ENCODE assay signal across 19 cellular contexts in genomic region chr3:15638891-15639262, GRCh38. TPM values are rescaled to one million over a fixed set of nuclear protein-coding genes. Genes with fewer than 3 reads are reported as not detected.
DNase-seq lines count a peak whose midpoint lies in the region; TF ChIP-seq lines count a peak whose summit lies in the region.
"Had no signal": no experiment of that assay in that cellular context is flagged by ENCODE, and none has a peak within 500 bp of the region (broad histone marks: within the 10 kb centered on the region; RNA-seq: fewer than 3 reads in every experiment).

No MANE protein-coding gene starts in this region.

- no peak overlapping the region for H3K4me3 ChIP-seq in MM.1S (ENCODE audit: low read length)
- no peak overlapping the region for H3K4me3 ChIP-seq in fibroblast of lung (replicated peaks in 1 of 4; ENCODE audit: control extremely low read depth in 1 of 4, insufficient read depth in 1 of 4, low read depth in 3 of 4, low read length in 4 of 4)
- no peak overlapping the region for H3K4me3 ChIP-seq in stomach
- H3K4me3 ChIP-seq: tibial nerve had no signal

- H3K27ac ChIP-seq in MM.1S (ENCODE audit: low read length), result no peak overlapping the region
- H3K27ac ChIP-seq in fibroblast of lung (ENCODE audit: insufficient read depth, low read length), result peak overlapping the region; percentile 30
- peak overlapping the region in 3 of 5 donors; percentile 66 to 86 (median 78) for H3K27ac ChIP-seq in stomach
- H3K27ac ChIP-seq: 22Rv1, tibial nerve had no signal

- H3K36me3 Mint-ChIP-seq in activated CD4-positive, alpha-beta T cell treated with anti-CD3 and anti-CD28 coated beads, Interleukin-2, amount 10 ng/mL, durations not matched to agents 24 days and 14 days (ENCODE audit: low read depth), result no peaks in the 10 kb centered on the region

- no peak overlapping the region for H3K9ac ChIP-seq in MM.1S (ENCODE audit: low read length)
- H3K9ac ChIP-seq in fibroblast of lung (ENCODE audit: insufficient read depth, low read length), result no peak overlapping the region

- no peaks in the 10 kb centered on the region for H3K9me3 Mint-ChIP-seq in activated CD4-positive, alpha-beta T cell treated with anti-CD3 and anti-CD28 coated beads, Interleukin-2, amount 10 ng/mL, durations not matched to agents 24 days and 14 days

- no peak for TF ChIP-seq POLR2A in stomach (IDR thresholded peaks at IDR 0.05)

- H3K36me3 ChIP-seq in MM.1S (replicated peaks; ENCODE audit: insufficient read depth, low read length) (no peaks in the 10 kb centered on the region), fibroblast of lung (ENCODE audit: control insufficient read depth, insufficient read depth, low read length) (no peaks in the 10 kb centered on the region), stomach (peaks cover 0 to 19% (median 9%) of the 10 kb centered on the region in 4 donors)

- no peak for TF ChIP-seq EP300 in stomach (IDR thresholded peaks at IDR 0.05)

- H3K4me2 ChIP-seq in MM.1S (ENCODE audit: low read depth, low read length) (peak overlapping the region; percentile 35; the same call in 1 of the 2 replicates), fibroblast of lung (ENCODE audit: extremely low read depth, insufficient read depth, low read length) (no peak overlapping the region)

- TF ChIP-seq CTCF in MM.1S (IDR thresholded peaks at IDR 0.05; ENCODE audit: low read length), result no peak
- no peak for TF ChIP-seq CTCF in fibroblast of lung (conservative IDR thresholded peaks at IDR 0.05 in 1 of 2, IDR thresholded peaks at IDR 0.05 in 1 of 2; ENCODE audit: low read depth in 1 of 2, low read length in 2 of 2)
- no peak for TF ChIP-seq CTCF in stomach (IDR thresholded peaks at IDR 0.05)

- H4K20me1 ChIP-seq in MM.1S (ENCODE audit: insufficient read depth, low read length), result no peaks in the 10 kb centered on the region
- no peaks in the 10 kb centered on the region for H4K20me1 ChIP-seq in fibroblast of lung (ENCODE audit: control insufficient read depth, extremely low read depth, insufficient read depth, low read length)

- no peak for DNase-seq in activated CD4-positive, alpha-beta T cell treated with anti-CD3 and anti-CD28 coated beads, Interleukin-2, amount 10 ng/mL, durations not matched to agents 24 days and 14 days
- DNase-seq in activated CD4-positive, alpha-beta T cell treated with anti-CD3 and anti-CD28 coated beads, Interleukin-2, amount 50 U/mL, for 1 hour, result no peak
- DNase-seq in MM.1S (no peak), fibroblast of lung (ENCODE audit: low read depth in 2 of 2) (peak in 1 of 2 donors; percentile 60), stomach (no peak), posterior cingulate gyrus (no peak), NCI-H146 treated with DMSO at 0.1 percent for 48 hours (lab: John Stamatoyannopoulos, UW; ENCODE audit: unreplicated experiment) (no peak), GM03348 (ENCODE audit: low spot score) (no peak)
- DNase-seq: amniotic stem cell; C1 segment of cervical spinal cord; DMS 273 treated with DMSO at 0.1 percent for 48 hours; foreskin melanocyte; NCI-H2029 treated with DMSO at 0.1 percent for 48 hours; NCI-H524; nucleus accumbens; stimulated activated CD4-positive, alpha-beta T cell treated with anti-CD3 and anti-CD28 coated beads, Interleukin-4, amount 100 ng/mL, for 1 hour; stimulated activated CD8-positive, alpha-beta memory T cell treated with anti-CD3 and anti-CD28 coated beads, Interleukin-4, amount 100 ng/mL, for 48 hours had no signal

- H2AFZ ChIP-seq in MM.1S (ENCODE audit: low read length) (no peak overlapping the region), fibroblast of lung (ENCODE audit: low read length) (no peak overlapping the region)

- peak overlapping the region; percentile 58 for H3K27ac Mint-ChIP-seq in activated CD4-positive, alpha-beta T cell treated with anti-CD3 and anti-CD28 coated beads, Interleukin-2, amount 10 ng/mL, durations not matched to agents 24 days and 14 days

- 90 to 100% (median 96%) methylated on average over 1 of the region's 1 CpG for WGBS in stomach, 5 donors

- peaks cover 10% of the 10 kb centered on the region for H3F3A ChIP-seq in MM.1S (ENCODE audit: insufficient read depth, low read length)

- no peak overlapping the region for H3K4me3 Mint-ChIP-seq in activated CD4-positive, alpha-beta T cell treated with anti-CD3 and anti-CD28 coated beads, Interleukin-2, amount 10 ng/mL, durations not matched to agents 24 days and 14 days

- peaks cover 34% of the 10 kb centered on the region for H3K4me1 Mint-ChIP-seq in activated CD4-positive, alpha-beta T cell treated with anti-CD3 and anti-CD28 coated beads, Interleukin-2, amount 10 ng/mL, durations not matched to agents 24 days and 14 days

- H3K9me2 ChIP-seq in MM.1S (replicated peaks; ENCODE audit: insufficient read depth, low read length), result no peaks in the 10 kb centered on the region

- H3K9me3 ChIP-seq in MM.1S (replicated peaks; ENCODE audit: insufficient read depth, low read length) (no peaks in the 10 kb centered on the region), fibroblast of lung (ENCODE audit: control insufficient read depth, insufficient read depth, low read depth, low read length) (no peaks in the 10 kb centered on the region), stomach (no peaks in the 10 kb centered on the region)
- H3K9me3 ChIP-seq: tibial nerve had no signal

- no peaks in the 10 kb centered on the region for H3K27me3 Mint-ChIP-seq in activated CD4-positive, alpha-beta T cell treated with anti-CD3 and anti-CD28 coated beads, Interleukin-2, amount 10 ng/mL, durations not matched to agents 24 days and 14 days

- intact Hi-C loops in activated CD4-positive, alpha-beta T cell treated with anti-CD3 and anti-CD28 coated beads, Interleukin-2, amount 10 ng/mL, durations not matched to agents 24 days and 14 days (cut with micrococcal nuclease), result loop anchor here (5.0 to 10.0 kb wide), 3 partner anchors 37 to 606 kb away; partner anchors contain the start of genes BTD and HACL1
- intact Hi-C loops in stomach (cut with DNase I; ENCODE audit: low total_unique reads), result loop anchor here (10.0 kb wide), 1 partner anchor 606 kb away; no protein-coding TSS in a partner anchor
- intact Hi-C loops in posterior cingulate gyrus (cut with DNase I), result no loop called here

- H3K27me3 ChIP-seq in MM.1S (replicated peaks; ENCODE audit: insufficient read depth, low read length) (no peaks in the 10 kb centered on the region), fibroblast of lung (ENCODE audit: control insufficient read depth, insufficient read depth, low read length) (no peaks in the 10 kb centered on the region), stomach (no peaks in the 10 kb centered on the region)
- H3K27me3 ChIP-seq: tibial nerve had no signal

- H3K4me1 ChIP-seq in MM.1S (ENCODE audit: low read length) (peaks cover 22% of the 10 kb centered on the region), fibroblast of lung (ENCODE audit: control insufficient read depth, extremely low read depth, insufficient read depth, low read length) (peaks cover 28% of the 10 kb centered on the region), stomach (peaks cover 8 to 45% (median 24%) of the 10 kb centered on the region in 4 donors)

- H3K79me2 ChIP-seq in MM.1S (ENCODE audit: low read length) (no peaks in the 10 kb centered on the region), fibroblast of lung (ENCODE audit: control insufficient read depth, insufficient read depth, low read length) (no peaks in the 10 kb centered on the region)

RNA-seq across cellular contexts. Expression of gene BTD, which starts 37.3 kb away (rescaled TPM):
- 2.0 and 2.1 TPM in 2 replicates for total RNA-seq in activated CD4-positive, alpha-beta T cell treated with anti-CD3 and anti-CD28 coated beads, Interleukin-2, amount 10 ng/mL, durations not matched to agents 24 days and 14 days
- total RNA-seq in fibroblast of lung (18.0 and 24.9 TPM in 2 replicates), stomach (100 to 1,000 TPM in 1 of 5 donors, 10 to 100 TPM in 3, 1 to 10 TPM in 1; 2.9 to 102 (median 23.0) TPM)
- polyA plus RNA-seq in fibroblast of lung (19.1 and 24.4 TPM in 2 replicates), stomach (10 to 100 TPM in 2 of 3 donors, 1 to 10 TPM in 1; 8.1 to 12.5 (median 10.3) TPM)
- polyA plus RNA-seq in fibroblast of lung (2012), result 13.7 and 18.6 TPM in 2 replicates
- 12.3 and 24.7 TPM in 2 replicates for polyA minus RNA-seq in fibroblast of lung (ENCODE audit: low replicate concordance)

RNA-seq across cellular contexts. Expression of gene HACL1, which starts 37.5 kb away (rescaled TPM):
- total RNA-seq in activated CD4-positive, alpha-beta T cell treated with anti-CD3 and anti-CD28 coated beads, Interleukin-2, amount 10 ng/mL, durations not matched to agents 24 days and 14 days, result 19.3 and 21.4 TPM in 2 replicates
- total RNA-seq in fibroblast of lung, result 16.4 and 20.6 TPM in 2 replicates
- 16.0 and 17.7 TPM in 2 replicates for polyA plus RNA-seq in fibroblast of lung
- polyA plus RNA-seq in fibroblast of lung (2012), result 9.8 and 13.6 TPM in 2 replicates
- polyA minus RNA-seq in fibroblast of lung (ENCODE audit: low replicate concordance), result 4.1 and 7.7 TPM in 2 replicates
- 10 to 100 TPM; 18.1 to 46.7 (median 34.1) TPM for total RNA-seq in stomach
- polyA plus RNA-seq in stomach, result 10 to 100 TPM; 13.9 to 21.7 (median 14.7) TPM
